Comparison of ENCODE assay signal across 1 cellular context in the genomic region with DNA sequence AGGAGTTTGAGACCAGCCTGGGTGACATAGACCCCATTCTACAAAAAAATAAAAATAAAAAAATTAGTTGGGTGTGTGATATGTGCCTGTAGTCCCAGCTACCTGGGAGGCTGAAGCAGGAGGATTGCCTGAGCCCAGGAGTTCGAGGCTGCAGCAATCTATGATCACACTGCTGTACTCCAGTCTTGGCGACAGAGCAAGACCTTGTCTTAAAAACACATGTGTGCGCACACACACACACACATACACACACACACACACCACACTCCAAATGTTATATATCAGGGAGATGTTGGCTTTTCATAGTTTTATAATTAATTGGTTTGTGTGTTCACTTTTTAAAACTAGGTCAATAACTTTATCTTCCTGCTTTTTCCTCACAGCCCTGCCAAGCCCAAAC.
TF ChIP-seq lines count a peak whose summit lies in the region.

No MANE protein-coding gene starts in this region.

TF ChIP-seq in IMR-90, 13 proteins besides CTCF, POLR2A, EP300 and RAD21 (continued from another document):
- TF ChIP-seq, protein P1, sequence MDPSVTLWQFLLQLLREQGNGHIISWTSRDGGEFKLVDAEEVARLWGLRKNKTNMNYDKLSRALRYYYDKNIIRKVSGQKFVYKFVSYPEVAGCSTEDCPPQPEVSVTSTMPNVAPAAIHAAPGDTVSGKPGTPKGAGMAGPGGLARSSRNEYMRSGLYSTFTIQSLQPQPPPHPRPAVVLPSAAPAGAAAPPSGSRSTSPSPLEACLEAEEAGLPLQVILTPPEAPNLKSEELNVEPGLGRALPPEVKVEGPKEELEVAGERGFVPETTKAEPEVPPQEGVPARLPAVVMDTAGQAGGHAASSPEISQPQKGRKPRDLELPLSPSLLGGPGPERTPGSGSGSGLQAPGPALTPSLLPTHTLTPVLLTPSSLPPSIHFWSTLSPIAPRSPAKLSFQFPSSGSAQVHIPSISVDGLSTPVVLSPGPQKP (IDR thresholded peaks at IDR 0.05; ENCODE audit: borderline replicate concordance, low read depth, low read length) = no peak
TF ChIP-seq in IMR-90: peak in this region for 0.
